2 cellular contexts compared by ENCODE assay signal in the genomic region with DNA sequence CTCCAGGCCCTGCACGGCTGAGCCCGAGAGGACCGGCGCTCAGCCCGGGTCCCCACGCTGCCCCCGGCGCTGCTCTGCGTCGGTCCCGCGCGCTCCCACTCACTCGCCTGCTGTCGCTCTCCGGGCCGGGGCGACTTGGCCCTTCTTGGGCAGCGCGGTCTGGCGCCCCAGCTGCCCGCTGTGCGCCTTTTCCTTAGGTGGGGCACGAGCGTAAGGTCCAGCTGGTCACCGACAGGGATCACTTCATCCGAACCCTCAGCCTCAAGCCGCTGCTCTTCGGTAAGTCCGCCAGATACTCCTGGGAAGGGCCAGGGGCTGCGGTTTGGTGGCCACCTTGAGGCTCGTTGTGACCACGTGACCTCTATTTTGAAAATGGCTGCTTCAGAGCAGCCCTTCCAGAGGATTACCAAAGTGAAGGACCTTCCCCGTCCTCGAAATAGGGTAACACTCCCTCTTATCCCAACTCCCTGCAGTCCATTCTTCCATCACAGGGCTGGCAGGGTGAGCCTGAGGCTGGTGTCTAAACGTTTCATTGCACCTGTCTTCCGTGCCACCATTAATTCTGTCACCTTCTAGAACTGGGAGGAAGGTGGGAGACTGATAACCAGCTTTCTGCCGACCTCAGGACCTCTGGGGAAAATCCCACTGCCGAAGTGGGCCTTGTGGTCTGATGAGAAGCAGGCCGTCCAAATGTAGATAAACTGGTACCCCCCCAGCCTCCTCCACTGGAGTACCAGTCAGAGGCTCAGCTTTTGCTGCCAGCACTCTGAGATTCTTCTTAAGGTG.
TF ChIP-seq lines count a peak whose summit lies in the region.

No MANE protein-coding gene starts in this region.

TF ChIP-seq in liver, 16 proteins besides CTCF, POLR2A, EP300 and RAD21:
- TF ChIP-seq YY1 (IDR thresholded peaks at IDR 0.05): peak; percentile 61
- TF ChIP-seq EGR1 (IDR thresholded peaks at IDR 0.05; ENCODE audit: low read depth in 2 of 2): no peak

TF ChIP-seq in HepG2, 621 proteins besides CTCF, POLR2A, EP300 and RAD21:
- no peak for TF ChIP-seq CAMTA2 (CRISPR knock-in tag; IDR thresholded peaks at IDR 0.05; ENCODE audit: borderline replicate concordance)
- TF ChIP-seq, protein P1, sequence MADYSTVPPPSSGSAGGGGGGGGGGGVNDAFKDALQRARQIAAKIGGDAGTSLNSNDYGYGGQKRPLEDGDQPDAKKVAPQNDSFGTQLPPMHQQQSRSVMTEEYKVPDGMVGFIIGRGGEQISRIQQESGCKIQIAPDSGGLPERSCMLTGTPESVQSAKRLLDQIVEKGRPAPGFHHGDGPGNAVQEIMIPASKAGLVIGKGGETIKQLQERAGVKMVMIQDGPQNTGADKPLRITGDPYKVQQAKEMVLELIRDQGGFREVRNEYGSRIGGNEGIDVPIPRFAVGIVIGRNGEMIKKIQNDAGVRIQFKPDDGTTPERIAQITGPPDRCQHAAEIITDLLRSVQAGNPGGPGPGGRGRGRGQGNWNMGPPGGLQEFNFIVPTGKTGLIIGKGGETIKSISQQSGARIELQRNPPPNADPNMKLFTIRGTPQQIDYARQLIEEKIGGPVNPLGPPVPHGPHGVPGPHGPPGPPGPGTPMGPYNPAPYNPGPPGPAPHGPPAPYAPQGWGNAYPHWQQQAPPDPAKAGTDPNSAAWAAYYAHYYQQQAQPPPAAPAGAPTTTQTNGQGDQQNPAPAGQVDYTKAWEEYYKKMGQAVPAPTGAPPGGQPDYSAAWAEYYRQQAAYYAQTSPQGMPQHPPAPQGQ (CRISPR knock-in tag; IDR thresholded peaks at IDR 0.05; ENCODE audit: borderline replicate concordance): no peak
- TF ChIP-seq NFKB2 (CRISPR knock-in tag; IDR thresholded peaks at IDR 0.05; ENCODE audit: borderline replicate concordance): no peak
- TF ChIP-seq KDM2A (CRISPR knock-in tag; IDR thresholded peaks at IDR 0.05; ENCODE audit: borderline replicate concordance, low read depth): no peak
- TF ChIP-seq, protein P2, sequence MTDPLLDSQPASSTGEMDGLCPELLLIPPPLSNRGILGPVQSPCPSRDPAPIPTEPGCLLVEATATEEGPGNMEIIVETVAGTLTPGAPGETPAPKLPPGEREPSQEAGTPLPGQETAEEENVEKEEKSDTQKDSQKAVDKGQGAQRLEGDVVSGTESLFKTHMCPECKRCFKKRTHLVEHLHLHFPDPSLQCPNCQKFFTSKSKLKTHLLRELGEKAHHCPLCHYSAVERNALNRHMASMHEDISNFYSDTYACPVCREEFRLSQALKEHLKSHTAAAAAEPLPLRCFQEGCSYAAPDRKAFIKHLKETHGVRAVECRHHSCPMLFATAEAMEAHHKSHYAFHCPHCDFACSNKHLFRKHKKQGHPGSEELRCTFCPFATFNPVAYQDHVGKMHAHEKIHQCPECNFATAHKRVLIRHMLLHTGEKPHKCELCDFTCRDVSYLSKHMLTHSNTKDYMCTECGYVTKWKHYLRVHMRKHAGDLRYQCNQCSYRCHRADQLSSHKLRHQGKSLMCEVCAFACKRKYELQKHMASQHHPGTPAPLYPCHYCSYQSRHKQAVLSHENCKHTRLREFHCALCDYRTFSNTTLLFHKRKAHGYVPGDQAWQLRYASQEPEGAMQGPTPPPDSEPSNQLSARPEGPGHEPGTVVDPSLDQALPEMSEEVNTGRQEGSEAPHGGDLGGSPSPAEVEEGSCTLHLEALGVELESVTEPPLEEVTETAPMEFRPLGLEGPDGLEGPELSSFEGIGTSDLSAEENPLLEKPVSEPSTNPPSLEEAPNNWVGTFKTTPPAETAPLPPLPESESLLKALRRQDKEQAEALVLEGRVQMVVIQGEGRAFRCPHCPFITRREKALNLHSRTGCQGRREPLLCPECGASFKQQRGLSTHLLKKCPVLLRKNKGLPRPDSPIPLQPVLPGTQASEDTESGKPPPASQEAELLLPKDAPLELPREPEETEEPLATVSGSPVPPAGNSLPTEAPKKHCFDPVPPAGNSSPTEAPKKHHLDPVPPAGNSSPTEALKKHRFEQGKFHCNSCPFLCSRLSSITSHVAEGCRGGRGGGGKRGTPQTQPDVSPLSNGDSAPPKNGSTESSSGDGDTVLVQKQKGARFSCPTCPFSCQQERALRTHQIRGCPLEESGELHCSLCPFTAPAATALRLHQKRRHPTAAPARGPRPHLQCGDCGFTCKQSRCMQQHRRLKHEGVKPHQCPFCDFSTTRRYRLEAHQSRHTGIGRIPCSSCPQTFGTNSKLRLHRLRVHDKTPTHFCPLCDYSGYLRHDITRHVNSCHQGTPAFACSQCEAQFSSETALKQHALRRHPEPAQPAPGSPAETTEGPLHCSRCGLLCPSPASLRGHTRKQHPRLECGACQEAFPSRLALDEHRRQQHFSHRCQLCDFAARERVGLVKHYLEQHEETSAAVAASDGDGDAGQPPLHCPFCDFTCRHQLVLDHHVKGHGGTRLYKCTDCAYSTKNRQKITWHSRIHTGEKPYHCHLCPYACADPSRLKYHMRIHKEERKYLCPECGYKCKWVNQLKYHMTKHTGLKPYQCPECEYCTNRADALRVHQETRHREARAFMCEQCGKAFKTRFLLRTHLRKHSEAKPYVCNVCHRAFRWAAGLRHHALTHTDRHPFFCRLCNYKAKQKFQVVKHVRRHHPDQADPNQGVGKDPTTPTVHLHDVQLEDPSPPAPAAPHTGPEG (CRISPR knock-in tag; IDR thresholded peaks at IDR 0.05): no peak
- TF ChIP-seq, protein P3, sequence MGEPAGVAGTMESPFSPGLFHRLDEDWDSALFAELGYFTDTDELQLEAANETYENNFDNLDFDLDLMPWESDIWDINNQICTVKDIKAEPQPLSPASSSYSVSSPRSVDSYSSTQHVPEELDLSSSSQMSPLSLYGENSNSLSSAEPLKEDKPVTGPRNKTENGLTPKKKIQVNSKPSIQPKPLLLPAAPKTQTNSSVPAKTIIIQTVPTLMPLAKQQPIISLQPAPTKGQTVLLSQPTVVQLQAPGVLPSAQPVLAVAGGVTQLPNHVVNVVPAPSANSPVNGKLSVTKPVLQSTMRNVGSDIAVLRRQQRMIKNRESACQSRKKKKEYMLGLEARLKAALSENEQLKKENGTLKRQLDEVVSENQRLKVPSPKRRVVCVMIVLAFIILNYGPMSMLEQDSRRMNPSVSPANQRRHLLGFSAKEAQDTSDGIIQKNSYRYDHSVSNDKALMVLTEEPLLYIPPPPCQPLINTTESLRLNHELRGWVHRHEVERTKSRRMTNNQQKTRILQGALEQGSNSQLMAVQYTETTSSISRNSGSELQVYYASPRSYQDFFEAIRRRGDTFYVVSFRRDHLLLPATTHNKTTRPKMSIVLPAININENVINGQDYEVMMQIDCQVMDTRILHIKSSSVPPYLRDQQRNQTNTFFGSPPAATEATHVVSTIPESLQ (CRISPR knock-in tag; conservative IDR thresholded peaks at IDR 0.05): no peak
- no peak for TF ChIP-seq SIX1 (CRISPR knock-in tag; IDR thresholded peaks at IDR 0.05; ENCODE audit: borderline replicate concordance)
- TF ChIP-seq, protein P4, sequence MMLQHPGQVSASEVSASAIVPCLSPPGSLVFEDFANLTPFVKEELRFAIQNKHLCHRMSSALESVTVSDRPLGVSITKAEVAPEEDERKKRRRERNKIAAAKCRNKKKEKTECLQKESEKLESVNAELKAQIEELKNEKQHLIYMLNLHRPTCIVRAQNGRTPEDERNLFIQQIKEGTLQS (CRISPR knock-in tag; IDR thresholded peaks at IDR 0.05): no peak
- no peak for TF ChIP-seq KLF13 (CRISPR knock-in tag; IDR thresholded peaks at IDR 0.05)
- no peak for TF ChIP-seq ZNF724P (CRISPR knock-in tag; IDR thresholded peaks at IDR 0.05; ENCODE audit: borderline replicate concordance)
- TF ChIP-seq HOXA7 (CRISPR knock-in tag; IDR thresholded peaks at IDR 0.05): no peak
